In genomic region chr12:111686574-111687105, GRCh38 we compare ENCODE assay signal across 8 cellular contexts. TPM values are rescaled to one million over a fixed set of nuclear protein-coding genes. Genes with fewer than 3 reads are reported as not detected.
DNase-seq lines count a peak whose midpoint lies in the region; ATAC-seq and TF ChIP-seq lines count a peak whose summit lies in the region.

No MANE protein-coding gene starts in this region.

- POLR2A ChIA-PET in T-cell (lab: Charles Lee), result no interaction called here

- CTCF ChIA-PET in T-cell (lab: Charles Lee), result no interaction called here

- peak overlapping the region; percentile 82 for H3K4me3 ChIP-seq in GM12875 (ENCODE audit: low read depth, low read length)
- H3K4me3 ChIP-seq in rectal smooth muscle tissue (ENCODE audit: low read length), result peak overlapping the region; percentile 82

- no peaks in the 10 kb centered on the region for H3K9me3 Mint-ChIP-seq in T-cell

- H3K9ac ChIP-seq in rectal smooth muscle tissue (ENCODE audit: low read length), result peak overlapping the region; percentile 63

- peaks cover 0 to 2% of the 10 kb centered on the region in 2 donors for H3K27me3 Mint-ChIP-seq in T-cell

- H3K36me3 Mint-ChIP-seq in T-cell, result peaks cover 17% of the 10 kb centered on the region

- peak overlapping the region; percentile 85 for H3K27ac ChIP-seq in rectal smooth muscle tissue (ENCODE audit: low read depth, low read length)

- no peak for DNase-seq in T-cell
- DNase-seq in fibroblast of peridontal ligament (ENCODE audit: extremely low read depth), result peak; percentile 15
- DNase-seq in NCI-H1930 (lab: John Stamatoyannopoulos, UW), result no peak
- no peak for DNase-seq in CD1c-positive myeloid dendritic cell (ENCODE audit: extremely low spot score)
- no peak for DNase-seq in NCI-H226

- no peak for TF ChIP-seq CTCF in GM12875 (IDR thresholded peaks at IDR 0.05; ENCODE audit: borderline replicate concordance, insufficient read depth, low read depth, low read length)

- peaks cover 18% of the 10 kb centered on the region for H3K4me1 ChIP-seq in rectal smooth muscle tissue (ENCODE audit: control insufficient read depth, insufficient read depth, low read length)

- peaks cover 6% of the 10 kb centered on the region for H3K36me3 ChIP-seq in rectal smooth muscle tissue (ENCODE audit: control insufficient read depth, insufficient read depth, low read length)

- H3K4me1 Mint-ChIP-seq in T-cell, result peaks cover 44 to 49% (median 46%) of the 10 kb centered on the region in 3 donors

- no peaks in the 10 kb centered on the region for H3K27me3 ChIP-seq in rectal smooth muscle tissue (ENCODE audit: control insufficient read depth, insufficient read depth, low read length)

- peak overlapping the region; percentile 93 to 96 (median 93) for H3K4me3 Mint-ChIP-seq in T-cell

- peak overlapping the region; percentile 90 to 94 for H3K27ac Mint-ChIP-seq in T-cell

- ATAC-seq in T-cell (replicated peaks in 1 of 4), result no peak
- ATAC-seq in HG03196 (IDR thresholded peaks at IDR 0.05; ENCODE audit: unreplicated experiment), result no peak

RNA-seq across cellular contexts. Expression of gene ACAD10, which starts 0.8 kb away (rescaled TPM):
- total RNA-seq in T-cell, result 10 to 100 TPM; 28.8 to 53.4 (median 47.9) TPM

RNA-seq across cellular contexts. Expression of gene BRAP, which starts 0.9 kb away (rescaled TPM):
- 10 to 100 TPM; 20.4 to 23.3 (median 20.6) TPM for total RNA-seq in T-cell
